1 cellular context compared by ENCODE assay signal in genomic region chr7:137798073-137798763, GRCh38.
A peak's percentile ranks its signal among the peaks of the same experiment; 100 is the strongest.
TF ChIP-seq lines count a peak whose summit lies in the region.

No MANE protein-coding gene starts in this region.

TF ChIP-seq in GM12878, 131 proteins besides CTCF, POLR2A, EP300 and RAD21 (continued from another document and continues in another):
- TF ChIP-seq CUX1 (IDR thresholded peaks at IDR 0.05; ENCODE audit: insufficient replicate concordance, low read depth, low read length), result peak; percentile 53
- TF ChIP-seq USF2 (IDR thresholded peaks at IDR 0.05; ENCODE audit: borderline replicate concordance, low read depth, low read length), result no peak
- no peak for TF ChIP-seq LARP7 (IDR thresholded peaks at IDR 0.05)
- peak; percentile 91 for TF ChIP-seq JUNB (IDR thresholded peaks at IDR 0.05)
- TF ChIP-seq ZBTB33 (IDR thresholded peaks at IDR 0.05), result no peak
- TF ChIP-seq RELB (IDR thresholded peaks at IDR 0.05; ENCODE audit: low read depth), result peak; percentile 87; the same call in 1 of the 2 replicates
- no peak for TF ChIP-seq TAF1 (IDR thresholded peaks at IDR 0.05; ENCODE audit: borderline replicate concordance, low read depth, low read length)
- no peak for TF ChIP-seq ATF3 (IDR thresholded peaks at IDR 0.05; ENCODE audit: borderline replicate concordance, extremely low read depth, low read depth, low read length)
- peak; percentile 90 for TF ChIP-seq MTA2 (IDR thresholded peaks at IDR 0.05; ENCODE audit: low read depth)
- TF ChIP-seq RUNX3 (IDR thresholded peaks at IDR 0.05; ENCODE audit: low read length), result peak; percentile 65
- no peak for TF ChIP-seq SP1 (IDR thresholded peaks at IDR 0.05; ENCODE audit: low read depth, low read length)
- TF ChIP-seq CREB1 (IDR thresholded peaks at IDR 0.05; ENCODE audit: low read depth), result 0 out of 2 replicates have a peak, but pooled peaks have one; percentile 17
- TF ChIP-seq IKZF2 (IDR thresholded peaks at IDR 0.05), result peak; percentile 72 to 75
- TF ChIP-seq REST (IDR thresholded peaks at IDR 0.05; ENCODE audit: low read depth, low read length), result no peak
- TF ChIP-seq ZNF592 (IDR thresholded peaks at IDR 0.05), result no peak
- TF ChIP-seq WRNIP1 (IDR thresholded peaks at IDR 0.05; ENCODE audit: borderline replicate concordance, low read depth, low read length), result no peak
- no peak for TF ChIP-seq ZBED1 (IDR thresholded peaks at IDR 0.05; ENCODE audit: borderline replicate concordance)
- no peak for TF ChIP-seq CBX3 (IDR thresholded peaks at IDR 0.05; ENCODE audit: borderline replicate concordance, low read depth)
- no peak for TF ChIP-seq MYC (IDR thresholded peaks at IDR 0.05; ENCODE audit: insufficient read depth, insufficient read length, insufficient replicate concordance, low read length, severe bottlenecking)
- TF ChIP-seq EED (IDR thresholded peaks at IDR 0.05; ENCODE audit: low read depth), result 0 out of 2 replicates have a peak, but pooled peaks have one; percentile 27
- TF ChIP-seq MEF2B (IDR thresholded peaks at IDR 0.05; ENCODE audit: partially characterized antibody, poor library complexity, severe bottlenecking), result peak; percentile 95
- TF ChIP-seq PML (IDR thresholded peaks at IDR 0.05; ENCODE audit: low read length), result peak; percentile 50; the same call in 1 of the 2 replicates
- TF ChIP-seq SMAD1 (IDR thresholded peaks at IDR 0.05; ENCODE audit: low read depth, partially characterized antibody), result peak; percentile 38
- no peak for TF ChIP-seq RELA (IDR thresholded peaks at IDR 0.05; ENCODE audit: borderline replicate concordance, partially characterized antibody)
- TF ChIP-seq ZBTB40 (IDR thresholded peaks at IDR 0.05; ENCODE audit: borderline replicate concordance), result no peak; the same call in 1 of the 2 replicates
- TF ChIP-seq HDAC2 (IDR thresholded peaks at IDR 0.05), result no peak
